Comparison of ENCODE assay signal across 21 cellular contexts in the genomic region with DNA sequence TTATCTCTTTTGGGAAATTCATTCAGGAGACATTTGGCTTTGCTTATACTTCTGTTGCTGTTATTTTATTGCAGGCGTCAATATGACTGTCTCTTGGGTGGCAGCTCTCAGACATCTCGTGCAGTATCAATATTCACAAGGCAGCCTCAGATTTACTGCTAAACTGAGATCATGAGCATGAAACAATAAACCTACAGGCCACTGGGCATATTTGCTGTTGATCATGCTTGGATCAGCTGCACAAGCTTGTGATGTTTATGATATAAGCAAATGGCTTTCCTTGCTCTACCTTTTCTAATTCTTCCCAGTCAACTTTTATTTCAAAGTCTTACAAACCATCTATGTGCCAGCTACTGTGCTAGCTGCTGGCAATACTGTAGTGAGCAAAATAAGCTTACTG.
"Had no signal": no experiment of that assay in that cellular context is flagged by ENCODE, and none has a peak within 500 bp of the region (broad histone marks: within the 10 kb centered on the region; RNA-seq: fewer than 3 reads in every experiment).

No MANE protein-coding gene starts in this region.

- H3K27me3 ChIP-seq: ascending aorta, esophagus squamous epithelium, neutrophil, tibial artery, upper lobe of right lung had no signal

- H3K4me3 ChIP-seq: ascending aorta, esophagus squamous epithelium, skin epidermis, tibial artery, upper lobe of right lung had no signal

- DNase-seq: activated CD4-positive, alpha-beta T cell treated with anti-CD3 and anti-CD28 coated beads for 4 hours; activated CD4-positive, alpha-beta T cell treated with anti-CD3 and anti-CD28 coated beads, Interleukin-2, amount 50 U/mL, for 4 hours; activated effector memory CD4-positive, alpha-beta T cell treated with anti-CD3 and anti-CD28 coated beads, Interleukin-2, amount 50 U/mL, for 16 hours; activated naive CD4-positive, alpha-beta T cell treated with anti-CD3 and anti-CD28 coated beads, Interleukin-2, amount 10 ng/mL, durations not matched to agents 7 days and 5 days; activated naive CD8-positive, alpha-beta T cell treated with anti-CD3 and anti-CD28 coated beads, Interleukin-2, amount 10 ng/mL, durations not matched to agents 7 days and 5 days; caudate nucleus; endodermal cell; esophagus squamous epithelium; foreskin melanocyte; kidney glomerular epithelial cell; mesenchymal stem cell; naive thymus-derived CD8-positive, alpha-beta T cell; retina; stimulated activated CD4-positive, alpha-beta T cell treated with anti-CD3 and anti-CD28 coated beads, Interleukin-12 subunit alpha, Interleukin-12 subunit beta, amount 100 ng/mL, for 4 hours; stimulated activated CD4-positive, alpha-beta T cell treated with anti-CD3 and anti-CD28 coated beads, Interleukin-4, amount 100 ng/mL, for 24 hours; stimulated activated naive CD8-positive, alpha-beta T cell treated with anti-CD3 and anti-CD28 coated beads, Interleukin-15, amount 100 ng/mL, for 72 hours; tibial artery; upper lobe of right lung had no signal

- H3K27ac ChIP-seq: ascending aorta, esophagus squamous epithelium, neutrophil, skin epidermis, tibial artery, upper lobe of right lung had no signal
